In the genomic region with DNA sequence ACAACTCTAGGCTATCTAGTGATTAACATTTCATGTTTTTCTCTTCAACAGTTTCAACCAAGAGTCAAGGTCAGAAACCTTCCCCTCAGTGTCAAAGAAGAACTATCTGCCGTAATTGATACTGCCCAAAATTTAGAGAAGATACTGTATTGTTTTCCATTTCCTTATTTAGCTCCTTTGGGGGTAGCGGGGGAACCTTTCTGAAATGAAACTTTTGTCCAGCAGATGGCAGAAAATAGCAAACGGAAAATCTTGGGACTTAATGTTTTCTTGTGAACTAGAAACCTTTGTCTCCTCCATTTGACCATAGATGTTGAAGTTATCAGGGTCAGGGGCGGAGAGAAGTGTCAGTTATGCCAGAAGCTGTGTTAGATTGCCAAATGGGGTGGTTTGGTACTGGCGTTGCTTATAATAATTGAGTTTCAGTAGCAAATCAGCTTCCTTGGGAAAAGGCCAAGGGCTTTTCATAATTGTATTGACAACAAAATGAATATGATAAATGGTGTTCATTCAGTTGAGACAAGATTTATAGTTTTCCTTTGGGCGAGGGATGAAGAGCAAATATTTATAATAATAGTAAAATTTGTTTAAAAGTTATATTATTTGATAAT, we compare ENCODE assay signal across 9 cellular contexts.
DNase-seq lines count a peak whose midpoint lies in the region; ATAC-seq and TF ChIP-seq lines count a peak whose summit lies in the region.
"Had no signal": no experiment of that assay in that cellular context is flagged by ENCODE, and none has a peak within 500 bp of the region (broad histone marks: within the 10 kb centered on the region; RNA-seq: fewer than 3 reads in every experiment).

No MANE protein-coding gene starts in this region.

- H3K36me3 ChIP-seq in SJCRH30 (no peaks in the 10 kb centered on the region), esophagus squamous epithelium (no peaks in the 10 kb centered on the region), trophoblast cell (ENCODE audit: control insufficient read depth in 1 of 2, insufficient read depth in 2 of 2, low read length in 2 of 2) (peaks cover 0 to 2% of the 10 kb centered on the region in 2 experiments)

- no peaks in the 10 kb centered on the region for H3K4me1 Mint-ChIP-seq in activated CD4-positive, alpha-beta T cell treated with anti-CD3 and anti-CD28 coated beads for 36 hours

- no peak overlapping the region for H3K4me3 Mint-ChIP-seq in activated CD4-positive, alpha-beta T cell treated with anti-CD3 and anti-CD28 coated beads for 36 hours

- CTCF ChIA-PET in activated CD4-positive, alpha-beta T cell treated with anti-CD3 and anti-CD28 coated beads for 36 hours (lab: Charles Lee): interaction anchor here (0.6 to 4.1 kb wide), 16 partner anchors 9 to 704 kb away, joined by 3 to 19 read pairs (median 4); no protein-coding TSS in a partner anchor

- DNase-seq in activated CD4-positive, alpha-beta T cell treated with anti-CD3 and anti-CD28 coated beads for 36 hours: peak; percentile 16
- no peak for DNase-seq in activated CD4-positive, alpha-beta T cell treated with anti-CD3 and anti-CD28 coated beads for 1 hour
- DNase-seq in HT1080 (ENCODE audit: low read depth) (peak; percentile 57), SJCRH30 (peak; percentile 21 to 74), esophagus squamous epithelium (lab: John Stamatoyannopoulos, UW) (no peak), trophoblast cell (peak; percentile 58 to 88)
- no peak for DNase-seq in stimulated activated naive CD4-positive, alpha-beta T cell treated with Interleukin-2 at 50 U/mL for 16 hours (lab: John Stamatoyannopoulos, UW)

- ATAC-seq in activated CD4-positive, alpha-beta T cell treated with anti-CD3 and anti-CD28 coated beads for 36 hours: no peak
- no peak for ATAC-seq in GM18873 (IDR thresholded peaks at IDR 0.05; ENCODE audit: low FRiP score, unreplicated experiment)
- ATAC-seq: activated naive CD4-positive, alpha-beta T cell treated with anti-CD3 and anti-CD28 coated beads, Interleukin-2, amount 50 U/mL, for 72 hours had no signal

- no peak overlapping the region for H3K18ac ChIP-seq in trophoblast cell (ENCODE audit: low read length)

- H3K9me3 ChIP-seq in SJCRH30 (replicated peaks) (no peaks in the 10 kb centered on the region), esophagus squamous epithelium (no peaks in the 10 kb centered on the region), trophoblast cell (ENCODE audit: insufficient read depth, low read depth, low read length) (no peaks in the 10 kb centered on the region)

- H3K27ac ChIP-seq in SJCRH30: no peak overlapping the region
- H3K27ac ChIP-seq in esophagus squamous epithelium: no peak overlapping the region
- H3K27ac ChIP-seq in trophoblast cell (ENCODE audit: low read depth, low read length): no peak overlapping the region

- H3K27ac Mint-ChIP-seq in activated CD4-positive, alpha-beta T cell treated with anti-CD3 and anti-CD28 coated beads for 36 hours: no peak overlapping the region
- H3K27ac Mint-ChIP-seq: activated naive CD4-positive, alpha-beta T cell treated with anti-CD3 and anti-CD28 coated beads, Interleukin-2, amount 50 U/mL, for 72 hours had no signal

- H4K12ac ChIP-seq in trophoblast cell (ENCODE audit: low read depth, low read length): no peak overlapping the region

- no peak overlapping the region for H2AK5ac ChIP-seq in trophoblast cell (ENCODE audit: low read length)

- H2BK120ac ChIP-seq in trophoblast cell (ENCODE audit: insufficient read depth, low read length, poor library complexity): no peak overlapping the region

- intact Hi-C loops in activated CD4-positive, alpha-beta T cell treated with anti-CD3 and anti-CD28 coated beads for 36 hours (cut with DNase I, micrococcal nuclease): loop anchor here in 1 of 2 experiments (1.0 to 5.0 kb wide), 4 partner anchors 130 to 570 kb away; no protein-coding TSS in a partner anchor
- intact Hi-C loops in esophagus squamous epithelium (cut with DNase I): no loop called here

- H2BK5ac ChIP-seq in trophoblast cell (ENCODE audit: low read depth, low read length, poor library complexity): no peak overlapping the region

- H3K27me3 Mint-ChIP-seq in activated CD4-positive, alpha-beta T cell treated with anti-CD3 and anti-CD28 coated beads for 36 hours: peaks cover 8% of the 10 kb centered on the region

- POLR2A ChIA-PET in activated CD4-positive, alpha-beta T cell treated with anti-CD3 and anti-CD28 coated beads for 36 hours (lab: Charles Lee): no interaction called here

- H4K91ac ChIP-seq in trophoblast cell (ENCODE audit: low read depth, low read length): no peak overlapping the region

- H3K4me2 ChIP-seq in trophoblast cell (ENCODE audit: low read length): no peak overlapping the region

- H2AFZ ChIP-seq in trophoblast cell (ENCODE audit: insufficient read depth, low read length, poor library complexity): no peak overlapping the region

- H3K27me3 ChIP-seq in SJCRH30 (no peaks in the 10 kb centered on the region), esophagus squamous epithelium (no peaks in the 10 kb centered on the region), trophoblast cell (ENCODE audit: insufficient read depth, low read length) (no peaks in the 10 kb centered on the region)

- TF ChIP-seq CTCF in esophagus squamous epithelium (IDR thresholded peaks at IDR 0.05): peak in 4 of 6 experiments; percentile 27 to 49 (median 42)

- no peak overlapping the region for H3K9ac ChIP-seq in trophoblast cell (ENCODE audit: low read length)

- WGBS in esophagus squamous epithelium, 2 donors: 8 to 16% methylated on average over 6 of the region's 6 CpGs
- WGBS in trophoblast cell (ENCODE audit: extremely low coverage, insufficient coverage, insufficient read length): no CpG with 5 or more reads among the region's 6 CpGs

- H2BK12ac ChIP-seq in trophoblast cell (ENCODE audit: low read length): no peak overlapping the region

- H3K9me3 Mint-ChIP-seq in activated CD4-positive, alpha-beta T cell treated with anti-CD3 and anti-CD28 coated beads for 36 hours (ENCODE audit: low read depth): no peaks in the 10 kb centered on the region
- H3K9me3 Mint-ChIP-seq: activated naive CD4-positive, alpha-beta T cell treated with anti-CD3 and anti-CD28 coated beads, Interleukin-2, amount 50 U/mL, for 72 hours had no signal

- H3K23ac ChIP-seq in trophoblast cell (ENCODE audit: low read length): no peak overlapping the region

- no peaks in the 10 kb centered on the region for H3K79me2 ChIP-seq in trophoblast cell (ENCODE audit: control insufficient read depth, insufficient read depth, low read length, poor library complexity)

- H3K14ac ChIP-seq in trophoblast cell (ENCODE audit: low read length): no peak overlapping the region

- no peak overlapping the region for H3K4ac ChIP-seq in trophoblast cell (ENCODE audit: low read depth, low read length)

- H3K4me1 ChIP-seq in SJCRH30 (no peaks in the 10 kb centered on the region), esophagus squamous epithelium (no peaks in the 10 kb centered on the region), trophoblast cell (ENCODE audit: control insufficient read depth in 1 of 2, insufficient read depth in 2 of 2, low read length in 2 of 2) (no peaks in the 10 kb centered on the region)

- no peak overlapping the region for H4K8ac ChIP-seq in trophoblast cell (ENCODE audit: low read depth, low read length)

- H3K79me1 ChIP-seq in trophoblast cell (ENCODE audit: low read length): no peaks in the 10 kb centered on the region

- no peak for TF ChIP-seq POLR2A in esophagus squamous epithelium (IDR thresholded peaks at IDR 0.05)

- no peak overlapping the region for H3K4me3 ChIP-seq in SJCRH30
- no peak overlapping the region for H3K4me3 ChIP-seq in esophagus squamous epithelium
- no peak overlapping the region for H3K4me3 ChIP-seq in trophoblast cell (ENCODE audit: low read depth, low read length)

- no peaks in the 10 kb centered on the region for H3K36me3 Mint-ChIP-seq in activated CD4-positive, alpha-beta T cell treated with anti-CD3 and anti-CD28 coated beads for 36 hours (ENCODE audit: low read depth)
- H3K36me3 Mint-ChIP-seq: activated naive CD4-positive, alpha-beta T cell treated with anti-CD3 and anti-CD28 coated beads, Interleukin-2, amount 50 U/mL, for 72 hours had no signal

Comparison
In these comparisons a context has a peak if more than half of its experiments do, and no peak if none do; other contexts are left out.
1. DNase-seq: peak in activated CD4-positive, alpha-beta T cell treated with anti-CD3 and anti-CD28 coated beads for 36 hours (single experiment), HT1080 (single experiment), SJCRH30 (2 of 2) and trophoblast cell (2 of 2); none in activated CD4-positive, alpha-beta T cell treated with anti-CD3 and anti-CD28 coated beads for 1 hour (single experiment), esophagus squamous epithelium (single experiment) and stimulated activated naive CD4-positive, alpha-beta T cell treated with Interleukin-2 at 50 U/mL for 16 hours (single experiment).